2 cellular contexts compared by ENCODE assay signal in genomic region chr1:185284533-185285244, GRCh38.
TF ChIP-seq lines count a peak whose summit lies in the region.

No MANE protein-coding gene starts in this region.

TF ChIP-seq in SK-N-SH treated with all-trans-retinoic acid at 6 μM for 48 hours, 23 proteins besides CTCF, POLR2A, EP300 and RAD21 (continued from another document):
- TF ChIP-seq PATZ1 (CRISPR knock-in tag; IDR thresholded peaks at IDR 0.05; ENCODE audit: borderline replicate concordance), result no peak
TF ChIP-seq in SK-N-SH treated with all-trans-retinoic acid at 6 μM for 48 hours: peak in this region for 0.

TF ChIP-seq in SK-N-SH, 30 proteins besides CTCF, POLR2A, EP300 and RAD21 (continued from another document):
- no peak for TF ChIP-seq REST (IDR thresholded peaks at IDR 0.05; ENCODE audit: low read depth, low read length)
- TF ChIP-seq TCF12 (IDR thresholded peaks at IDR 0.05), result no peak
- no peak for TF ChIP-seq NFIC (IDR thresholded peaks at IDR 0.05; ENCODE audit: borderline replicate concordance)
- no peak for TF ChIP-seq ELF1 (IDR thresholded peaks at IDR 0.05)
- no peak for TF ChIP-seq TEAD4 (IDR thresholded peaks at IDR 0.05; ENCODE audit: borderline replicate concordance, insufficient read depth)
- no peak for TF ChIP-seq NRF1 (IDR thresholded peaks at IDR 0.05; ENCODE audit: low read depth, low read length)
- TF ChIP-seq TAF1 (IDR thresholded peaks at IDR 0.05; ENCODE audit: borderline replicate concordance, low read depth, low read length), result no peak
- no peak for TF ChIP-seq EZH2phosphoT487 (IDR thresholded peaks at IDR 0.05; ENCODE audit: borderline replicate concordance, low read depth)
- no peak for TF ChIP-seq SIN3A (IDR thresholded peaks at IDR 0.05; ENCODE audit: borderline replicate concordance, low read depth, low read length)
- no peak for TF ChIP-seq GABPA (IDR thresholded peaks at IDR 0.05; ENCODE audit: low read depth)
- TF ChIP-seq RXRA (IDR thresholded peaks at IDR 0.05; ENCODE audit: borderline replicate concordance, low read depth), result no peak
- no peak for TF ChIP-seq RCOR1 (IDR thresholded peaks at IDR 0.05; ENCODE audit: low read length)
- TF ChIP-seq PBX3 (IDR thresholded peaks at IDR 0.05), result no peak
- no peak for TF ChIP-seq GATA2 (CRISPR knock-in tag; IDR thresholded peaks at IDR 0.05)
